ENCODE assay signal across 22 cellular contexts in the genomic region with DNA sequence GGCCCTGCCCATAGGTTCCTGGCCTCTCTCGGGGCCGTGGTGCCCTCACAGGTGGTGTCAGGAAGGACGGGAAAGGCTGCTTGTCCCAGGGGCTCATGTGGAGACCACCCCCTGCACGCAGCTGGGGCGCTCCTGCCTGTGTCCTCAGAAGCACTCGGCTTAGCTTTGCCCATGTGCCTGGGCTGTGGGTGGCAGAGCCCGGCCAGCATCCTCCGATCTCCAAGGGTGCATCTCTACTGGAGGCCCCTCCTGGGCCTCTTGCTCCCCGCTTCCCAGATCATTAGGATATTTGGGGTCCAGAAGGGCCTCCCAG. TPM values are rescaled to one million over a fixed set of nuclear protein-coding genes. Genes with fewer than 3 reads are reported as not detected.
A peak's percentile ranks its signal among the peaks of the same experiment; 100 is the strongest.
DNase-seq lines count a peak whose midpoint lies in the region; TF ChIP-seq lines count a peak whose summit lies in the region.
"Had no signal": no experiment of that assay in that cellular context is flagged by ENCODE, and none has a peak within 500 bp of the region (broad histone marks: within the 10 kb centered on the region; RNA-seq: fewer than 3 reads in every experiment).

No MANE protein-coding gene starts in this region.

- intact Hi-C loops in ascending aorta (cut with DNase I), result no loop called here
- intact Hi-C loops in stomach (cut with DNase I; ENCODE audit: low total_unique reads), result no loop called here

- 95% methylated on average over 9 of the region's 9 CpGs for WGBS in HUES64
- WGBS in mesenchymal stem cell, result 95% methylated on average over 9 of the region's 9 CpGs
- 65 to 96% (median 92%) methylated on average over 4 to 9 of the region's 9 CpGs for WGBS in stomach, 5 donors
- WGBS in endodermal cell (ENCODE audit: insufficient coverage in 1 of 2, insufficient read length in 1 of 2), 2 experiments, result 92 to 96% methylated on average over 7 to 9 of the region's 9 CpGs

- H3K27ac ChIP-seq in HUES64 (ENCODE audit: low read depth, low read length) (no peak overlapping the region; the same call in 1 of the 2 replicates), ascending aorta (peak overlapping the region; percentile 76), mesenchymal stem cell (ENCODE audit: low read length, poor library complexity, severe bottlenecking) (no peak overlapping the region), stomach (peak overlapping the region in 4 of 5 donors; percentile 65 to 99 (median 78)), endodermal cell (ENCODE audit: low read depth, low read length) (no peak overlapping the region), MM.1S (ENCODE audit: low read length) (no peak overlapping the region)
- H3K27ac ChIP-seq: cardiac muscle cell had no signal

- no peak overlapping the region for H3K4me2 ChIP-seq in mesenchymal stem cell (ENCODE audit: low read length, poor library complexity, severe bottlenecking)
- no peak overlapping the region for H3K4me2 ChIP-seq in MM.1S (ENCODE audit: low read depth, low read length)

- no peaks in the 10 kb centered on the region for H3K9me3 ChIP-seq in HUES64 (ENCODE audit: insufficient read depth, low read depth, low read length)
- H3K9me3 ChIP-seq in ascending aorta, result no peaks in the 10 kb centered on the region
- no peaks in the 10 kb centered on the region for H3K9me3 ChIP-seq in mesenchymal stem cell (ENCODE audit: control insufficient read depth, low read length)
- no peaks in the 10 kb centered on the region for H3K9me3 ChIP-seq in stomach
- no peaks in the 10 kb centered on the region for H3K9me3 ChIP-seq in endodermal cell (ENCODE audit: control insufficient read depth, low read length)
- H3K9me3 ChIP-seq in MM.1S (replicated peaks; ENCODE audit: insufficient read depth, low read length), result no peaks in the 10 kb centered on the region

- no peaks in the 10 kb centered on the region for H3F3A ChIP-seq in MM.1S (ENCODE audit: insufficient read depth, low read length)

- H3K9me2 ChIP-seq in MM.1S (replicated peaks; ENCODE audit: insufficient read depth, low read length), result no peaks in the 10 kb centered on the region

- H3K4ac ChIP-seq in mesenchymal stem cell (ENCODE audit: low read depth in 1 of 2, low read length in 2 of 2), result no peak overlapping the region

- no peaks in the 10 kb centered on the region for H3K4me1 ChIP-seq in HUES64 (ENCODE audit: insufficient read depth, low read length)
- peaks cover 10 to 45% of the 10 kb centered on the region in 2 donors for H3K4me1 ChIP-seq in ascending aorta
- H3K4me1 ChIP-seq in mesenchymal stem cell (ENCODE audit: control insufficient read depth, insufficient read depth, low read depth, low read length), result peaks cover 50% of the 10 kb centered on the region
- H3K4me1 ChIP-seq in stomach, result peaks cover 47 to 81% (median 64%) of the 10 kb centered on the region in 4 donors
- no peaks in the 10 kb centered on the region for H3K4me1 ChIP-seq in endodermal cell (ENCODE audit: control insufficient read depth, insufficient read depth, low read length)
- H3K4me1 ChIP-seq in MM.1S (ENCODE audit: low read length), result peaks cover 11% of the 10 kb centered on the region

- peaks cover 14% of the 10 kb centered on the region for H3K36me3 Mint-ChIP-seq in endodermal cell (ENCODE audit: low read depth)
- H3K36me3 Mint-ChIP-seq: naive B cell, type B pancreatic cell, WTC11 had no signal

- H4K8ac ChIP-seq in mesenchymal stem cell (ENCODE audit: low read length), result no peak overlapping the region

- H3K4me3 ChIP-seq in HUES64 (ENCODE audit: low read length), result no peak overlapping the region
- H3K4me3 ChIP-seq in ascending aorta, result no peak overlapping the region
- H3K4me3 ChIP-seq in mesenchymal stem cell (ENCODE audit: insufficient read depth in 1 of 2, low read depth in 1 of 2, low read length in 2 of 2), result no peak overlapping the region
- H3K4me3 ChIP-seq in stomach, result no peak overlapping the region
- no peak overlapping the region for H3K4me3 ChIP-seq in endodermal cell (ENCODE audit: low read length)
- no peak overlapping the region for H3K4me3 ChIP-seq in MM.1S (ENCODE audit: low read length)
- H3K4me3 ChIP-seq: cardiac muscle cell had no signal

- no peaks in the 10 kb centered on the region for H3K9me3 Mint-ChIP-seq in endodermal cell
- H3K9me3 Mint-ChIP-seq: CD8-positive, alpha-beta T cell; naive B cell; type B pancreatic cell; WTC11 had no signal

- H3K9ac ChIP-seq in HUES64 (ENCODE audit: low read depth, low read length) (peak overlapping the region; percentile 31; the same call in 1 of the 2 replicates), mesenchymal stem cell (ENCODE audit: low read length) (no peak overlapping the region), endodermal cell (ENCODE audit: extremely low read depth, low read length, poor library complexity, severe bottlenecking) (no peak overlapping the region), MM.1S (ENCODE audit: low read length) (no peak overlapping the region)

- H3K4me3 Mint-ChIP-seq in endodermal cell, result no peak overlapping the region
- H3K4me3 Mint-ChIP-seq: CD8-positive, alpha-beta T cell; type B pancreatic cell; WTC11 had no signal

- no peak overlapping the region for H2BK5ac ChIP-seq in mesenchymal stem cell (ENCODE audit: low read depth, low read length, poor library complexity, severe bottlenecking)

- H2BK12ac ChIP-seq in mesenchymal stem cell (ENCODE audit: low read length in 2 of 2), result no peak overlapping the region

- no peak overlapping the region for H2BK15ac ChIP-seq in mesenchymal stem cell (ENCODE audit: low read depth, poor library complexity, severe bottlenecking)

- H3K18ac ChIP-seq in mesenchymal stem cell (ENCODE audit: low read depth in 1 of 2, low read length in 2 of 2), result no peak overlapping the region

- peak overlapping the region; percentile 42 for H2AK5ac ChIP-seq in mesenchymal stem cell (ENCODE audit: low read length, severe bottlenecking)

- DNase-seq in ascending aorta (ENCODE audit: low spot score in 2 of 2) (no peak), mesenchymal stem cell (no peak), stomach (no peak), endodermal cell (no peak), putamen (ENCODE audit: low spot score) (no peak), D341Med (ENCODE audit: low spot score) (no peak), MM.1S (no peak)
- DNase-seq: activated CD4-positive, alpha-beta T cell treated with anti-CD3 and anti-CD28 coated beads, Interleukin-2, amount 50 U/mL, for 48 hours; CD8-positive, alpha-beta T cell; H7; naive B cell; NCI-H1092; NCI-H2081; NCI-H446 treated with DMSO at 0.1 percent for 48 hours; NK-92 treated with Interleukin-12 subunit alpha and Interleukin-12 subunit beta, amount 100 ng/mL, for 24 hours had no signal

- no peaks in the 10 kb centered on the region for H3K27me3 ChIP-seq in HUES64 (ENCODE audit: insufficient read depth, low read length)
- H3K27me3 ChIP-seq in ascending aorta, result no peaks in the 10 kb centered on the region
- no peaks in the 10 kb centered on the region for H3K27me3 ChIP-seq in mesenchymal stem cell (ENCODE audit: control insufficient read depth in 1 of 2, insufficient read depth in 1 of 2, low read length in 2 of 2)
- H3K27me3 ChIP-seq in stomach, result no peaks in the 10 kb centered on the region
- no peaks in the 10 kb centered on the region for H3K27me3 ChIP-seq in endodermal cell (ENCODE audit: control insufficient read depth, insufficient read depth, low read length, poor library complexity, severe bottlenecking)
- H3K27me3 ChIP-seq in MM.1S (replicated peaks; ENCODE audit: insufficient read depth, low read length), result peaks cover 23% of the 10 kb centered on the region
- H3K27me3 ChIP-seq: cardiac muscle cell had no signal

- H3K27ac Mint-ChIP-seq in endodermal cell, result no peak overlapping the region
- H3K27ac Mint-ChIP-seq: CD8-positive, alpha-beta T cell; type B pancreatic cell; WTC11 had no signal

- no peak for TF ChIP-seq EP300 in stomach (IDR thresholded peaks at IDR 0.05)

- TF ChIP-seq POLR2A in stomach (IDR thresholded peaks at IDR 0.05), result no peak

- peaks cover 45% of the 10 kb centered on the region for H3K79me1 ChIP-seq in mesenchymal stem cell (replicated peaks; ENCODE audit: low read length, poor library complexity, severe bottlenecking)

- TF ChIP-seq CTCF in ascending aorta (IDR thresholded peaks at IDR 0.05) (no peak), stomach (IDR thresholded peaks at IDR 0.05) (no peak), endodermal cell (conservative IDR thresholded peaks at IDR 0.05) (no peak), MM.1S (IDR thresholded peaks at IDR 0.05; ENCODE audit: low read length) (no peak)

- no peaks in the 10 kb centered on the region for H3K4me1 Mint-ChIP-seq in endodermal cell

- H3K23ac ChIP-seq in mesenchymal stem cell (ENCODE audit: low read length in 2 of 2), result no peak overlapping the region

- H2BK120ac ChIP-seq in mesenchymal stem cell (ENCODE audit: low read depth, low read length), result no peak overlapping the region

- no peaks in the 10 kb centered on the region for H3K79me2 ChIP-seq in MM.1S (ENCODE audit: low read length)

- H3K27me3 Mint-ChIP-seq in endodermal cell (ENCODE audit: insufficient read depth), result no peaks in the 10 kb centered on the region
- H3K27me3 Mint-ChIP-seq: naive B cell, type B pancreatic cell had no signal

- H3K36me3 ChIP-seq in HUES64 (ENCODE audit: insufficient read depth, low read length), result peaks cover 24% of the 10 kb centered on the region
- peaks cover 44 to 55% of the 10 kb centered on the region in 2 donors for H3K36me3 ChIP-seq in ascending aorta
- H3K36me3 ChIP-seq in mesenchymal stem cell (ENCODE audit: control insufficient read depth in 1 of 2, insufficient read depth in 2 of 2, low read depth in 1 of 2, low read length in 2 of 2), result peaks cover 58 to 68% of the 10 kb centered on the region in 2 experiments
- H3K36me3 ChIP-seq in stomach, result peaks cover 50 to 69% (median 64%) of the 10 kb centered on the region in 4 donors
- H3K36me3 ChIP-seq in endodermal cell (ENCODE audit: control insufficient read depth, insufficient read depth, low read length), result peaks cover 14% of the 10 kb centered on the region
- H3K36me3 ChIP-seq in MM.1S (replicated peaks; ENCODE audit: insufficient read depth, low read length), result no peaks in the 10 kb centered on the region

- H4K20me1 ChIP-seq in MM.1S (ENCODE audit: insufficient read depth, low read length), result no peaks in the 10 kb centered on the region

- no peak overlapping the region for H3K14ac ChIP-seq in mesenchymal stem cell (ENCODE audit: low read length in 2 of 2)

- H2AFZ ChIP-seq in mesenchymal stem cell (ENCODE audit: low read depth, low read length) (no peak overlapping the region), MM.1S (ENCODE audit: low read length) (no peak overlapping the region)

- no peak overlapping the region for H4K91ac ChIP-seq in mesenchymal stem cell (ENCODE audit: low read length)

RNA-seq across cellular contexts. Expression of gene TSSC4, which starts 8.9 kb away (rescaled TPM):
- 25.8 TPM for polyA plus RNA-seq in HUES64 (2013, experiment 1 of 2)
- 23.5 TPM for polyA plus RNA-seq in HUES64 (2013, experiment 2 of 2)
- total RNA-seq in ascending aorta, result 183 TPM
- 69.3 TPM for polyA plus RNA-seq in mesenchymal stem cell (2013, experiment 1 of 2)
- polyA plus RNA-seq in mesenchymal stem cell (2013, experiment 2 of 2), result 73.7 TPM
- total RNA-seq in stomach, result 100 to 1,000 TPM in 1 of 5 donors, 10 to 100 TPM in 3, 1 to 10 TPM in 1; 9.4 to 147 (median 44.2) TPM
- 10 to 100 TPM; 51.5 to 65.3 (median 54.9) TPM for polyA plus RNA-seq in stomach
- total RNA-seq in endodermal cell, result 10 to 100 TPM; 47.2 to 51.1 TPM
- 27.2 TPM for polyA plus RNA-seq in endodermal cell (2013, experiment 1 of 2)
- polyA plus RNA-seq in endodermal cell (2013, experiment 2 of 2), result 25.0 TPM

RNA-seq across cellular contexts. Expression of gene CD81, which starts 14.5 kb away (rescaled TPM):
- 166 TPM for polyA plus RNA-seq in HUES64 (2013, experiment 1 of 2)
- polyA plus RNA-seq in HUES64 (2013, experiment 2 of 2), result 179 TPM
- total RNA-seq in ascending aorta (801 TPM), stomach (100 to 1,000 TPM; 218 to 263 (median 227) TPM), endodermal cell (100 to 1,000 TPM; 275 to 331 TPM)
- polyA plus RNA-seq in mesenchymal stem cell (2013, experiment 1 of 2), result 422 TPM
- 433 TPM for polyA plus RNA-seq in mesenchymal stem cell (2013, experiment 2 of 2)
- polyA plus RNA-seq in stomach, result 100 to 1,000 TPM in 2 of 3 donors, 10 to 100 TPM in 1; 95.0 to 327 (median 120) TPM
- 204 TPM for polyA plus RNA-seq in endodermal cell (2013, experiment 1 of 2)
- 188 TPM for polyA plus RNA-seq in endodermal cell (2013, experiment 2 of 2)

RNA-seq across cellular contexts. Expression of gene TRPM5, which starts 52.7 kb away (rescaled TPM):
- not detected for polyA plus RNA-seq in HUES64 (2013, experiment 1 of 2)
- not detected for polyA plus RNA-seq in HUES64 (2013, experiment 2 of 2)
- not detected for total RNA-seq in ascending aorta
- not detected for polyA plus RNA-seq in mesenchymal stem cell (2013, experiment 1 of 2)
- polyA plus RNA-seq in mesenchymal stem cell (2013, experiment 2 of 2), result not detected
- 10 to 100 TPM in 1 of 5 donors, under 1 TPM in 3, not detected in 1; 0.43 to 11.6 (median 0.50) TPM for total RNA-seq in stomach
- under 1 TPM; 0.15 to 0.61 (median 0.31) TPM for polyA plus RNA-seq in stomach
- under 1 TPM; 0.11 TPM for total RNA-seq in endodermal cell
- 0.18 TPM for polyA plus RNA-seq in endodermal cell (2013, experiment 1 of 2)
- 0.08 TPM for polyA plus RNA-seq in endodermal cell (2013, experiment 2 of 2)
- total RNA-seq: H7, lower leg skin, osteoblast, sciatic nerve had no signal

RNA-seq across cellular contexts. Expression of gene KCNQ1, which starts 53.2 kb away (rescaled TPM):
- 0.55 TPM for polyA plus RNA-seq in HUES64 (2013, experiment 1 of 2)
- polyA plus RNA-seq in HUES64 (2013, experiment 2 of 2), result 0.70 TPM
- total RNA-seq in ascending aorta (2.3 TPM), stomach (100 to 1,000 TPM in 1 of 5 donors, 10 to 100 TPM in 4; 12.1 to 155 (median 75.9) TPM), endodermal cell (1 to 10 TPM; 1.8 to 3.5 TPM)
- polyA plus RNA-seq in mesenchymal stem cell (2013, experiment 1 of 2), result 0.03 TPM
- 0.03 TPM for polyA plus RNA-seq in mesenchymal stem cell (2013, experiment 2 of 2)
- polyA plus RNA-seq in stomach, result 10 to 100 TPM; 29.3 to 55.8 (median 42.2) TPM
- 1.0 TPM for polyA plus RNA-seq in endodermal cell (2013, experiment 1 of 2)
- polyA plus RNA-seq in endodermal cell (2013, experiment 2 of 2), result 0.46 TPM
- total RNA-seq: osteoblast had no signal

Comparison
In these comparisons a context has a peak if more than half of its experiments do, and no peak if none do; other contexts are left out.
1. H3K27ac ChIP-seq: peak in ascending aorta (2 of 2) and stomach (4 of 5); none in HUES64 (single experiment), mesenchymal stem cell (single experiment), endodermal cell (single experiment) and MM.1S (single experiment).